In the genomic region with DNA sequence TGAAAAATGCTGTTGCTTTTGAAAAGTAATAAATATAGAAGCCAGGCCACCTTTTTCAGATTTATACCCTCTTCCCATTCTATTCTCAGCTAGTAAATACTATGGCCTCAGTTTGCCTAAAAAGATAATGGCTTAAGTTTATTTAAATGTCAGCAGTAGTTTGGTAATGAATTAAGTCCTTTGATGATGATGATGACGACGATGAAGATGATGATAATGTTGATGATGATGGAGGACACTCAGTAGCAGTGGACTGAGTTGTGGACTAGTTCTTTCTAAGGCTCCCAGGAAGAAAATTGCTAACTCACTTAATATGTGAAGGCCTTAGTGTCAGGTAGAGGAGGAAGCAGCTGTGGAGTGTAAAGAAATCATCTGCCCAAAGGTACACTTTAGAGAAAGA, we compare ENCODE assay signal across 14 cellular contexts. TPM values are rescaled to one million over a fixed set of nuclear protein-coding genes. Genes with fewer than 3 reads are reported as not detected.
DNase-seq lines count a peak whose midpoint lies in the region; ATAC-seq and TF ChIP-seq lines count a peak whose summit lies in the region.
"Had no signal": no experiment of that assay in that cellular context is flagged by ENCODE, and none has a peak within 500 bp of the region (broad histone marks: within the 10 kb centered on the region; RNA-seq: fewer than 3 reads in every experiment).

No MANE protein-coding gene starts in this region.

- H3K9me3 ChIP-seq in T-helper 17 cell (ENCODE audit: control insufficient read depth, low read length, poor library complexity, severe bottlenecking) (no peaks in the 10 kb centered on the region), subcutaneous abdominal adipose tissue (ENCODE audit: control insufficient read depth in 5 of 5, low read length in 5 of 5) (no peaks in the 10 kb centered on the region), SJCRH30 (replicated peaks) (no peaks in the 10 kb centered on the region)
- H3K9me3 ChIP-seq: tibial nerve had no signal

- no peaks in the 10 kb centered on the region for H3K36me3 ChIP-seq in subcutaneous abdominal adipose tissue (ENCODE audit: control insufficient read depth in 5 of 5, insufficient read depth in 5 of 5, low read length in 5 of 5)
- no peaks in the 10 kb centered on the region for H3K36me3 ChIP-seq in SJCRH30
- H3K36me3 ChIP-seq: tibial nerve had no signal

- no peak overlapping the region for H3K4me3 Mint-ChIP-seq in activated CD8-positive, alpha-beta memory T cell treated with anti-CD3 and anti-CD28 coated beads, Interleukin-2, amount 10 ng/mL, durations not matched to agents 7 days and 5 days
- peak overlapping the region; percentile 80 for H3K4me3 Mint-ChIP-seq in T-helper 17 cell
- peak overlapping the region; percentile 25 for H3K4me3 Mint-ChIP-seq in glutamatergic neuron (ENCODE audit: unreplicated experiment)

- peaks cover 96% of the 10 kb centered on the region for H3K4me1 Mint-ChIP-seq in activated CD8-positive, alpha-beta memory T cell treated with anti-CD3 and anti-CD28 coated beads, Interleukin-2, amount 10 ng/mL, durations not matched to agents 7 days and 5 days
- H3K4me1 Mint-ChIP-seq in T-helper 17 cell (peaks cover 87% of the 10 kb centered on the region), glutamatergic neuron (ENCODE audit: low read depth, unreplicated experiment) (peaks cover 91% of the 10 kb centered on the region)

- H3K36me3 Mint-ChIP-seq in activated CD8-positive, alpha-beta memory T cell treated with anti-CD3 and anti-CD28 coated beads, Interleukin-2, amount 10 ng/mL, durations not matched to agents 7 days and 5 days, result peaks cover 18% of the 10 kb centered on the region
- H3K36me3 Mint-ChIP-seq in T-helper 17 cell (ENCODE audit: low read depth) (peaks cover 5% of the 10 kb centered on the region), glutamatergic neuron (ENCODE audit: unreplicated experiment) (no peaks in the 10 kb centered on the region)

- no peak for TF ChIP-seq CTCF in glutamatergic neuron (IDR thresholded peaks at IDR 0.05; ENCODE audit: partially characterized antibody, unreplicated experiment)

- H3K27ac Mint-ChIP-seq in activated CD8-positive, alpha-beta memory T cell treated with anti-CD3 and anti-CD28 coated beads, Interleukin-2, amount 10 ng/mL, durations not matched to agents 7 days and 5 days, result peak overlapping the region; percentile 93
- H3K27ac Mint-ChIP-seq in T-helper 17 cell, result peak overlapping the region; percentile 87
- H3K27ac Mint-ChIP-seq in glutamatergic neuron (ENCODE audit: unreplicated experiment), result peak overlapping the region; percentile 99

- no peak for ATAC-seq in activated CD8-positive, alpha-beta memory T cell treated with anti-CD3 and anti-CD28 coated beads, Interleukin-2, amount 10 ng/mL, durations not matched to agents 7 days and 5 days
- no peak for ATAC-seq in T-helper 17 cell
- no peak for ATAC-seq in GM21515 (IDR thresholded peaks at IDR 0.05; ENCODE audit: unreplicated experiment)

- no peaks in the 10 kb centered on the region for H3K27me3 ChIP-seq in subcutaneous abdominal adipose tissue (ENCODE audit: control insufficient read depth in 5 of 5, insufficient read depth in 4 of 5, low read length in 5 of 5)
- H3K27me3 ChIP-seq in SJCRH30, result no peaks in the 10 kb centered on the region
- H3K27me3 ChIP-seq: tibial nerve had no signal

- CTCF ChIA-PET in activated CD8-positive, alpha-beta memory T cell treated with anti-CD3 and anti-CD28 coated beads, Interleukin-2, amount 10 ng/mL, durations not matched to agents 7 days and 5 days (lab: Charles Lee), result interaction anchor here (0.8 to 1.7 kb wide), 7 partner anchors 9 to 484 kb away, joined by 3 to 5 read pairs (median 3); no protein-coding TSS in a partner anchor

- no peak overlapping the region for H3K9ac ChIP-seq in subcutaneous abdominal adipose tissue (ENCODE audit: low read length in 5 of 5)
- H3K9ac ChIP-seq: KMS-11 had no signal

- no peak overlapping the region for H3K4me3 ChIP-seq in subcutaneous abdominal adipose tissue (ENCODE audit: low read depth in 1 of 5, low read length in 5 of 5)
- H3K4me3 ChIP-seq in SJCRH30, result no peak overlapping the region
- H3K4me3 ChIP-seq: tibial nerve had no signal

- H3K27me3 Mint-ChIP-seq in activated CD8-positive, alpha-beta memory T cell treated with anti-CD3 and anti-CD28 coated beads, Interleukin-2, amount 10 ng/mL, durations not matched to agents 7 days and 5 days, result no peaks in the 10 kb centered on the region
- H3K27me3 Mint-ChIP-seq in T-helper 17 cell (no peaks in the 10 kb centered on the region), glutamatergic neuron (ENCODE audit: unreplicated experiment) (peaks cover 22% of the 10 kb centered on the region)

- H3K27ac ChIP-seq in subcutaneous abdominal adipose tissue (ENCODE audit: low read depth, low read length) (peak overlapping the region; percentile 69), SJCRH30 (no peak overlapping the region)
- H3K27ac ChIP-seq: KMS-11 had no signal

- peaks cover 36 to 85% (median 81%) of the 10 kb centered on the region in 5 donors for H3K4me1 ChIP-seq in subcutaneous abdominal adipose tissue (ENCODE audit: control insufficient read depth in 5 of 5, insufficient read depth in 5 of 5, low read length in 5 of 5)
- peaks cover 7% of the 10 kb centered on the region for H3K4me1 ChIP-seq in SJCRH30

- no peaks in the 10 kb centered on the region for H3K9me3 Mint-ChIP-seq in activated CD8-positive, alpha-beta memory T cell treated with anti-CD3 and anti-CD28 coated beads, Interleukin-2, amount 10 ng/mL, durations not matched to agents 7 days and 5 days (ENCODE audit: low read depth)
- H3K9me3 Mint-ChIP-seq in glutamatergic neuron (ENCODE audit: unreplicated experiment), result peaks cover 16% of the 10 kb centered on the region

- no peak for DNase-seq in activated CD8-positive, alpha-beta memory T cell treated with anti-CD3 and anti-CD28 coated beads, Interleukin-2, amount 10 ng/mL, durations not matched to agents 7 days and 5 days
- DNase-seq in activated CD8-positive, alpha-beta memory T cell treated with anti-CD3 and anti-CD28 coated beads, Interleukin-2, amount 50 U/mL, for 4 hours, result no peak
- DNase-seq in T-helper 17 cell (no peak), glutamatergic neuron (no peak), SJCRH30 (no peak)
- DNase-seq in stimulated activated naive CD4-positive, alpha-beta T cell treated with Interleukin-2 at 50 U/mL for 16 hours (lab: John Stamatoyannopoulos, UW), result no peak
- DNase-seq: ACHN, amniotic stem cell, dermis blood vessel endothelial cell, DMS153 had no signal

RNA-seq across cellular contexts. Expression of a gene that starts 23.5 kb away (rescaled TPM):
- total RNA-seq in activated CD8-positive, alpha-beta memory T cell treated with anti-CD3 and anti-CD28 coated beads, Interleukin-2, amount 10 ng/mL, durations not matched to agents 7 days and 5 days, result 10 to 100 TPM; 62.9 to 66.4 TPM
- total RNA-seq in T-helper 17 cell (100 to 1,000 TPM in 1 of 2 donors, 10 to 100 TPM in 1; 94.7 to 101 TPM), glutamatergic neuron (ENCODE audit: unreplicated experiment) (106 TPM)
- total RNA-seq in SJCRH30 (2014; rRNA removed; shearing (Covaris generic)), result 5.2 and 5.9 TPM in 2 replicates
